ENCODE assay signal across 20 cellular contexts in genomic region chrX:133685806-133686205, GRCh38.
DNase-seq lines count a peak whose midpoint lies in the region; ATAC-seq and TF ChIP-seq lines count a peak whose summit lies in the region.
"Had no signal": no experiment of that assay in that cellular context is flagged by ENCODE, and none has a peak within 500 bp of the region (broad histone marks: within the 10 kb centered on the region; RNA-seq: fewer than 3 reads in every experiment).

No MANE protein-coding gene starts in this region.

- H3K9ac ChIP-seq in Loucy (ENCODE audit: low read depth, low read length, poor library complexity, severe bottlenecking) = no peak overlapping the region

- H4K20me1 ChIP-seq in Loucy (ENCODE audit: insufficient read depth, low read length, poor library complexity, severe bottlenecking) = no peaks in the 10 kb centered on the region

- H3K4me3 ChIP-seq in Loucy (ENCODE audit: low read length, poor library complexity, severe bottlenecking) = no peak overlapping the region
- no peak overlapping the region for H3K4me3 ChIP-seq in transverse colon
- H3K4me3 ChIP-seq: hepatocyte, SJCRH30, stomach had no signal

- 0 out of 2 replicates have a peak overlapping the region, but pooled peaks have one; percentile 32 for H2AFZ ChIP-seq in Loucy (ENCODE audit: low read length)
- H2AFZ ChIP-seq: hepatocyte had no signal

- DNase-seq in NCI-H2196 (lab: John Stamatoyannopoulos, UW; ENCODE audit: unreplicated experiment) (peak; percentile 13), NCI-H2196 treated with DMSO at 0.1 percent for 48 hours (lab: John Stamatoyannopoulos, UW; ENCODE audit: unreplicated experiment) (no peak), NCI-H526 (lab: John Stamatoyannopoulos, UW) (peak; percentile 21 to 60), iPS-NIHi7 (ENCODE audit: extremely low spot score) (peak; percentile 37), transverse colon (no peak), midbrain (lab: John Stamatoyannopoulos, UW) (no peak)
- DNase-seq: activated CD4-positive, CD25-positive, alpha-beta regulatory T cell; activated effector memory CD4-positive, alpha-beta T cell treated with anti-CD3 and anti-CD28 coated beads, Interleukin-2, amount 50 U/mL, for 16 hours; amygdala; CD4-positive, CD25-positive, alpha-beta regulatory T cell; endodermal cell; kidney glomerular epithelial cell; NCI-H2227 treated with DMSO at 0.1 percent for 48 hours; retina; stomach had no signal

- H3K4me2 ChIP-seq in Loucy (ENCODE audit: low read depth, low read length, poor library complexity, severe bottlenecking) = peak overlapping the region; percentile 40
- H3K4me2 ChIP-seq: hepatocyte had no signal

- ATAC-seq in GM21619 (IDR thresholded peaks at IDR 0.05; ENCODE audit: unreplicated experiment) = no peak

- no peak overlapping the region for H3K27ac ChIP-seq in transverse colon
- H3K27ac ChIP-seq: hepatocyte, neutrophil, SJCRH30, stomach had no signal

- no peaks in the 10 kb centered on the region for H3K9me2 ChIP-seq in Loucy (replicated peaks; ENCODE audit: low read depth, low read length)

- H3K27me3 ChIP-seq in Loucy (ENCODE audit: insufficient read depth, low read length, poor library complexity, severe bottlenecking) (no peaks in the 10 kb centered on the region), transverse colon (no peaks in the 10 kb centered on the region)
- H3K27me3 ChIP-seq: hepatocyte, neutrophil, SJCRH30, stomach had no signal

- in situ Hi-C loops in transverse colon (cut with MboI; ENCODE audit: low pct_ligation_motif_present in 1 of 4, low pct_unique_long_range_greater_than_20kb in 1 of 4, low sequenced_read_pairs in 3 of 4) = loop anchor here in 1 of 4 donors (25.0 kb wide), 1 partner anchor 649 kb away; no protein-coding TSS in a partner anchor

- H3K4me1 ChIP-seq in Loucy (ENCODE audit: insufficient read depth, low read length, poor library complexity, severe bottlenecking) (peaks cover 60% of the 10 kb centered on the region), transverse colon (no peaks in the 10 kb centered on the region)
- H3K4me1 ChIP-seq: SJCRH30, stomach had no signal

- no peaks in the 10 kb centered on the region for H3K79me2 ChIP-seq in Loucy (ENCODE audit: insufficient read depth, low read length)
- H3K79me2 ChIP-seq: hepatocyte had no signal

- H3K36me3 ChIP-seq in Loucy (ENCODE audit: insufficient read depth, low read length) (no peaks in the 10 kb centered on the region), transverse colon (no peaks in the 10 kb centered on the region)
- H3K36me3 ChIP-seq: neutrophil, SJCRH30, stomach had no signal

- intact Hi-C loops in transverse colon (cut with DNase I; ENCODE audit: low total_unique reads) = no loop called here

- WGBS in transverse colon (ENCODE audit: low coverage in 1 of 2), 2 donors = 34% methylated on average over 3 of the region's 3 CpGs; no CpG with 5 or more reads in 1 of the 2 donors

- TF ChIP-seq POLR2A in transverse colon (IDR thresholded peaks at IDR 0.05) = no peak

- peaks cover 7% of the 10 kb centered on the region; the same call in 1 of the 2 replicates for H3F3A ChIP-seq in Loucy (ENCODE audit: low read depth)

- no peak for TF ChIP-seq EP300 in transverse colon (IDR thresholded peaks at IDR 0.05; ENCODE audit: low read depth)

- H3K9me3 ChIP-seq in Loucy (ENCODE audit: insufficient read depth, low read depth, low read length) = no peaks in the 10 kb centered on the region
- no peaks in the 10 kb centered on the region for H3K9me3 ChIP-seq in transverse colon
- H3K9me3 ChIP-seq: neutrophil, SJCRH30, stomach had no signal

- TF ChIP-seq CTCF in Loucy (conservative IDR thresholded peaks at IDR 0.05; ENCODE audit: low read length) (no peak), transverse colon (IDR thresholded peaks at IDR 0.05) (no peak)

Comparison
In these comparisons a context has a peak if more than half of its experiments do, and no peak if none do; other contexts are left out.
1. DNase-seq: peak in NCI-H2196 (single experiment), NCI-H526 (2 of 2) and iPS-NIHi7 (single experiment); none in NCI-H2196 treated with DMSO at 0.1 percent for 48 hours (single experiment), transverse colon (single experiment) and midbrain (single experiment).